Comparison of ENCODE assay signal across 8 cellular contexts in the genomic region with DNA sequence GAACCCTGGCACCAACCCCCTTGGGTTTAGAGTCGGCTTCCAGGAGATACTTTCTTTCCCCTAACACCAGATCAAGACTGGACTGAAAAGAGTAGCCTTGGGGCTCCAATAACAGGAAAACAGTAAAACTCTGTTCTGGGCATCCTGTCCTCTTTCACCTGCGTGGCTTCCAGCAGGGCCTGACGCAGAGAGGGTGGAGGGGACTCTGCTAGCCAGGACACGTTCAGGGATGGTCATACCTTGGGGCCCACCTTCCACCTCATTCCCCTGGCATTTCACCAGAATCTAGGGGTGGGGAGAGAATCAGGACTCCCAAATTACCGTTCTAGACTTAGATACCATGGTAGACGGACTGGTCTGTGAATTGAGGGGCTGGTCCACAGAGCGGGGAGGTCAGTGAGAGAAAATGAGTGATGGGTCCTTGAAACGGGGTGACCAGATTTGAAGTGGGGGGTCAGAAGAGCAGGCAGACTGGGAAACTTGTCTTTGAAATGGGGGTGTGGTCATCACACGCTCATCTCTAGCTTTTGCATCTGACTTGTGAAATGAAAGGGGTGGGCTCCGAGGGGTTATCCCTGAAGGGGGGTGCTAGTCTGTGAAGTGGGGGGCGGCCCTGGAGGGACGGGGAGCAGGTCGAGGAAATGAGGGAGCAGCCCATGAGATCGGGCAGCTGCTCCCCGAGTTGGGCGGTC.
DNase-seq lines count a peak whose midpoint lies in the region; ATAC-seq and TF ChIP-seq lines count a peak whose summit lies in the region.

No MANE protein-coding gene starts in this region.

- no peaks in the 10 kb centered on the region for H3K36me3 ChIP-seq in muscle layer of colon (ENCODE audit: insufficient read depth, low read length)

- peak overlapping the region; percentile 96 for H3K9ac ChIP-seq in muscle layer of colon (ENCODE audit: low read length)

- TF ChIP-seq CTCF in 22Rv1 (IDR thresholded peaks at IDR 0.05) (no peak), LNCaP clone FGC (IDR thresholded peaks at IDR 0.05; ENCODE audit: control insufficient read depth, extremely low read depth, insufficient read depth) (no peak), coronary artery (IDR thresholded peaks at IDR 0.05) (no peak)

- ATAC-seq in GM21367 (IDR thresholded peaks at IDR 0.05; ENCODE audit: unreplicated experiment) (no peak), HG02588 (IDR thresholded peaks at IDR 0.05; ENCODE audit: unreplicated experiment) (no peak)

- no peak for DNase-seq in LNCaP clone FGC (ENCODE audit: low read depth)
- DNase-seq in coronary artery (ENCODE audit: low spot score) = no peak
- DNase-seq in NCI-H226 = no peak
- DNase-seq in activated gamma-delta T cell treated with Interleukin-2 at 50 U/mL for 16 hours = no peak

- H3K27me3 ChIP-seq in muscle layer of colon (ENCODE audit: control insufficient read depth in 1 of 2, insufficient read depth in 2 of 2, low read length in 2 of 2) = no peaks in the 10 kb centered on the region

- H3K4me3 ChIP-seq in LNCaP clone FGC (ENCODE audit: low read depth, low read length) (peak overlapping the region; percentile 63), coronary artery (peak overlapping the region; percentile 96), muscle layer of colon (ENCODE audit: low read depth in 1 of 2, low read length in 2 of 2) (peak overlapping the region; percentile 81 to 90)

- peaks cover 47% of the 10 kb centered on the region for H3K4me1 ChIP-seq in muscle layer of colon (ENCODE audit: insufficient read depth, low read length)

- H3K9me3 ChIP-seq in muscle layer of colon (ENCODE audit: low read length) = no peaks in the 10 kb centered on the region

- H3K27ac ChIP-seq in 22Rv1 (peak overlapping the region; percentile 49), coronary artery (peak overlapping the region; percentile 82 to 90), muscle layer of colon (ENCODE audit: low read depth, low read length) (peak overlapping the region; percentile 88)
